Comparison of ENCODE assay signal across 1 cellular context in genomic region chr1:33036526-33037503, GRCh38.
TF ChIP-seq lines count a peak whose summit lies in the region.

AK2 (minus strand) TSS chr1:33036883; CDS start chr1:33036828, 55 bp downstream.

TF ChIP-seq in K562, 482 proteins besides CTCF, POLR2A, EP300 and RAD21 (continued from another document and continues in another):
- TF ChIP-seq VEZF1 (CRISPR knock-in tag; IDR thresholded peaks at IDR 0.05) (peak; percentile 76), HINFP (tag; conservative IDR thresholded peaks at IDR 0.05; ENCODE audit: low read depth) (no peak), EP400 (IDR thresholded peaks at IDR 0.05) (peak; percentile 95), MITF (IDR thresholded peaks at IDR 0.05) (no peak), ZNF174 (CRISPR knock-in tag; IDR thresholded peaks at IDR 0.05) (no peak), NFIX (CRISPR knock-in tag; IDR thresholded peaks at IDR 0.05; ENCODE audit: low read depth) (no peak), NKRF (IDR thresholded peaks at IDR 0.05; ENCODE audit: borderline replicate concordance) (peak; percentile 8; the same call in 1 of the 2 replicates), ZNF79 (CRISPR knock-in tag; IDR thresholded peaks at IDR 0.05; ENCODE audit: low read depth) (no peak), ELK3 (CRISPR knock-in tag; IDR thresholded peaks at IDR 0.05) (no peak), PYGO2 (tag; IDR thresholded peaks at IDR 0.05) (no peak), ZNF282 (CRISPR knock-in tag; IDR thresholded peaks at IDR 0.05) (no peak), STAT5A (IDR thresholded peaks at IDR 0.05; ENCODE audit: borderline replicate concordance, low read length) (peak; percentile 18; the same call in 1 of the 2 replicates), TBL1XR1 (IDR thresholded peaks at IDR 0.05; ENCODE audit: low read length in 2 of 2) (0 out of 4 replicates have a peak, but pooled peaks of 1 of the 2 experiments have one; percentile 9), NUFIP1 (IDR thresholded peaks at IDR 0.05; ENCODE audit: partially characterized antibody) (no peak), ZNF717 (CRISPR knock-in tag; IDR thresholded peaks at IDR 0.05) (no peak), ERF (CRISPR knock-in tag; IDR thresholded peaks at IDR 0.05) (0 out of 2 replicates have a peak, but pooled peaks have one; percentile 73), MAFF (IDR thresholded peaks at IDR 0.05; ENCODE audit: low read length) (no peak), KLF6 (CRISPR knock-in tag; IDR thresholded peaks at IDR 0.05; ENCODE audit: borderline replicate concordance) (peak; percentile 40; the same call in 1 of the 2 replicates), PHF21A (IDR thresholded peaks at IDR 0.05; ENCODE audit: borderline replicate concordance, low read depth) (no peak), NR2F6 (CRISPR knock-in tag; IDR thresholded peaks at IDR 0.05) (no peak), ZNF584 (CRISPR knock-in tag; IDR thresholded peaks at IDR 0.05; ENCODE audit: low read depth) (peak; percentile 81), MCM7 (IDR thresholded peaks at IDR 0.05) (no peak), PBX2 (CRISPR knock-in tag; IDR thresholded peaks at IDR 0.05; ENCODE audit: low read depth) (peak; percentile 100), PBX2 (tag; conservative IDR thresholded peaks at IDR 0.05; ENCODE audit: low read depth) (peak; percentile 100), CEBPB (tag; IDR thresholded peaks at IDR 0.05) (peak; percentile 74), DLX4 (CRISPR knock-in tag; IDR thresholded peaks at IDR 0.05) (no peak), RAD51 (IDR thresholded peaks at IDR 0.05; ENCODE audit: borderline replicate concordance, low read depth) (no peak), DIDO1 (tag; IDR thresholded peaks at IDR 0.05; ENCODE audit: low read depth) (peak; percentile 73; the same call in 1 of the 2 replicates), LEF1 (IDR thresholded peaks at IDR 0.05) (peak; percentile 63), ZNF316 (IDR thresholded peaks at IDR 0.05) (no peak), ZNF561 (CRISPR knock-in tag; conservative IDR thresholded peaks at IDR 0.05) (no peak), MNT (conservative IDR thresholded peaks at IDR 0.05) (peak; percentile 91 to 93), PHB (CRISPR knock-in tag; IDR thresholded peaks at IDR 0.05) (no peak), MAX (CRISPR knock-in tag; IDR thresholded peaks at IDR 0.05) (peak; percentile 99), ZBTB12 (CRISPR knock-in tag; IDR thresholded peaks at IDR 0.05) (peak; percentile 77), MAFG (tag; conservative IDR thresholded peaks at IDR 0.05) (0 out of 2 replicates have a peak, but pooled peaks have one; percentile 5), THRA (IDR thresholded peaks at IDR 0.05) (no peak), GMEB1 (CRISPR knock-in tag; IDR thresholded peaks at IDR 0.05) (peak; percentile 99), ZNF280A (IDR thresholded peaks at IDR 0.05; ENCODE audit: low read depth, partially characterized antibody) (no peak), ZNF589 (CRISPR knock-in tag; IDR thresholded peaks at IDR 0.05; ENCODE audit: low read depth) (peak; percentile 87), PTBP1 (IDR thresholded peaks at IDR 0.05; ENCODE audit: low read depth, low read length) (no peak), TFAP4 (CRISPR knock-in tag; IDR thresholded peaks at IDR 0.05; ENCODE audit: borderline replicate concordance) (peak; percentile 89)
